18 cellular contexts compared by ENCODE assay signal in the genomic region with DNA sequence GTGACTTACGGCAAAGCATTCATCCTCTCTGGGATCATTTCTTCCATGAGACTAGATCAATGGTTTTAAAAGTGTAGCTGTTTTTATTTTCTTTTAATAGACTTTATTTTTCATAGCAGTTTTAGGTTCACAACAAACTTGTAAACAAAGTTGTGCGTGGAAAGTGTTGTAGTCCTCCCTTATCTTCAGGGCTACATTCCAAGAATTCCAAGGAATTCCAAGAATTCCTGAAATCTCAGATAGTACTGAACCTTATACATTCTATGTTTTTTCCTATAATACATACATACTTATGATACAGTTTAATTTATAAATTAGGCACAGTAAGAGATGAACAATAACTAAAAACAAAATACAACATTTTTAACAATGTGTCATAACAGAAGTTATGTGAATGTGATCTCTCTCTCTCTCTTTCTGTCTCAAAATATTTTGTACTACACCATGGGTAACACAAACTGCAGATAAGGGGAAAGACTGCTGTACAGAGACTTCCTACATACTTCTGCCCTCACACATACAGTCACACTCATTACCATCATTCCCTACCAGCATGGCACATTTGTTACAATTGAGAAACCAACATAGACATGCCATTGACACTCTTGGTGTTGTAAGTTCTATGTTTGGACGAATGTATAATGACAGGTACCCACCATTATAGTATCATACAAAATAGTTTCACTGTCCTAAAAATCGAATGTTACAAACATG.
"Had no signal": no experiment of that assay in that cellular context is flagged by ENCODE, and none has a peak within 500 bp of the region (broad histone marks: within the 10 kb centered on the region; RNA-seq: fewer than 3 reads in every experiment).

No MANE protein-coding gene starts in this region.

- H3K27me3 ChIP-seq: dorsolateral prefrontal cortex, gastrocnemius medialis, upper lobe of right lung had no signal

- H3K4me3 ChIP-seq: dorsolateral prefrontal cortex, gastrocnemius medialis, thoracic aorta, upper lobe of right lung had no signal

- H3K9me3 ChIP-seq: gastrocnemius medialis, thoracic aorta, upper lobe of right lung had no signal

- H3K36me3 ChIP-seq: gastrocnemius medialis, thoracic aorta, upper lobe of right lung had no signal

- ATAC-seq: activated T-cell treated with anti-CD3 and anti-CD28 coated beads, Interleukin-2, amount 50 U/mL, for 72 hours; gastrocnemius medialis; left ventricle myocardium superior; natural killer cell treated with Interleukin-12 subunit alpha and Interleukin-12 subunit beta and Interleukin-15 and Interleukin-18, amount 100 ng/mL, for 72 hours; sciatic nerve; stimulated activated naive B cell treated with anti-CD40 and anti-IgM and Interleukin-4, amounts not matched to agents 10 μg/mL and 1 μg/mL and 100 μg/mL, for 72 hours; upper lobe of right lung had no signal

- DNase-seq: activated CD4-positive, alpha-beta T cell treated with anti-CD3 and anti-CD28 coated beads for 1 hour; activated CD4-positive, alpha-beta T cell treated with anti-CD3 and anti-CD28 coated beads, Interleukin-2, amount 50 U/mL, for 4 hours; activated effector memory CD4-positive, alpha-beta T cell treated with anti-CD3 and anti-CD28 coated beads, Interleukin-2, amount 50 U/mL, for 16 hours; activated T-cell treated with anti-CD3 and anti-CD28 coated beads, Interleukin-2, amount 50 U/mL, for 72 hours; dorsolateral prefrontal cortex; erythroblast; gastrocnemius medialis; head of caudate nucleus; left ventricle myocardium superior; stimulated activated CD4-positive, alpha-beta T cell treated with anti-CD3 and anti-CD28 coated beads, Interleukin-4, amount 100 ng/mL, for 4 hours; stimulated activated naive B cell treated with anti-CD40 and anti-IgM and Interleukin-4, amounts not matched to agents 10 μg/mL and 1 μg/mL and 100 μg/mL, for 72 hours; T-helper 2 cell; upper lobe of right lung had no signal

- H3K27ac ChIP-seq: dorsolateral prefrontal cortex, gastrocnemius medialis, parathyroid adenoma, thoracic aorta, upper lobe of right lung, VCaP had no signal

- H3K4me1 ChIP-seq: gastrocnemius medialis, parathyroid adenoma, upper lobe of right lung had no signal

- H3K79me2 ChIP-seq: parathyroid adenoma had no signal

- H3K9ac ChIP-seq: parathyroid adenoma had no signal
